6 cellular contexts compared by ENCODE assay signal in genomic region chr2:131486201-131486910, GRCh38. TPM values are rescaled to one million over a fixed set of nuclear protein-coding genes. Genes with fewer than 3 reads are reported as not detected.
"Had no signal": no experiment of that assay in that cellular context is flagged by ENCODE, and none has a peak within 500 bp of the region (broad histone marks: within the 10 kb centered on the region; RNA-seq: fewer than 3 reads in every experiment).

No MANE protein-coding gene starts in this region.

RNA-seq across cellular contexts. Expression of gene TUBA3D, which starts 10.4 kb away (rescaled TPM):
- total RNA-seq: activated CD4-positive, alpha-beta T cell treated with anti-CD3 and anti-CD28 coated beads, Interleukin-2, amount 10 ng/mL, durations not matched to agents 24 days and 14 days; activated CD8-positive, alpha-beta T cell treated with anti-CD3 and anti-CD28 coated beads, Interleukin-2, amount 10 ng/mL, durations not matched to agents 7 days and 5 days; adrenal gland; astrocyte; body of pancreas; breast epithelium had no signal
